In the genomic region with DNA sequence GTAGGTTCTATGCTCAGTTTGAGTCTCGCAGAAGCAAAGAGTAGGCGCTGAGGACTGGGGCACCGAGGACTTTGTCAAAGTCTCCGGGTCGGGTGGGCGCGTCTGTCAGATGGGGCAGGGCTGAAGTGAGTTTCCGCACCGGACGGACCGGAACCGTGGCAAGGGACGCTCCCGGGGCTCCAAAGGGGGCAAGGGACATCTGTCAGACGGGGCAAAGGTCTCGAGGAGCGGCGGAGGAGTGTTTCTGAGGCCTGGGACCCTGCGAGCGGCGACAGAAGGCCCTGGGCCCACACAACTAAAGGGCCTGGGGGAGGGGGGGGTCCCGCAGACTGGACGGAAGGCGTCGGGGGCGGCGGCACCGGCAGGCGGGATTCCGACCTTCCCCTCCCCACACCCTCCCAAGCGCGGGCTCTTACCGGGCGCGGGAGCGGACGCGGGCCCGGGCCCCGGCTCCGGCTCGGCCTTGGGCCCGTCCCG, we compare ENCODE assay signal across 1 cellular context.
TF ChIP-seq lines count a peak whose summit lies in the region.

No MANE protein-coding gene starts in this region.

TF ChIP-seq in HEK293, 187 proteins besides CTCF, POLR2A, EP300 and RAD21 (continued from another document):
- TF ChIP-seq, protein P1, sequence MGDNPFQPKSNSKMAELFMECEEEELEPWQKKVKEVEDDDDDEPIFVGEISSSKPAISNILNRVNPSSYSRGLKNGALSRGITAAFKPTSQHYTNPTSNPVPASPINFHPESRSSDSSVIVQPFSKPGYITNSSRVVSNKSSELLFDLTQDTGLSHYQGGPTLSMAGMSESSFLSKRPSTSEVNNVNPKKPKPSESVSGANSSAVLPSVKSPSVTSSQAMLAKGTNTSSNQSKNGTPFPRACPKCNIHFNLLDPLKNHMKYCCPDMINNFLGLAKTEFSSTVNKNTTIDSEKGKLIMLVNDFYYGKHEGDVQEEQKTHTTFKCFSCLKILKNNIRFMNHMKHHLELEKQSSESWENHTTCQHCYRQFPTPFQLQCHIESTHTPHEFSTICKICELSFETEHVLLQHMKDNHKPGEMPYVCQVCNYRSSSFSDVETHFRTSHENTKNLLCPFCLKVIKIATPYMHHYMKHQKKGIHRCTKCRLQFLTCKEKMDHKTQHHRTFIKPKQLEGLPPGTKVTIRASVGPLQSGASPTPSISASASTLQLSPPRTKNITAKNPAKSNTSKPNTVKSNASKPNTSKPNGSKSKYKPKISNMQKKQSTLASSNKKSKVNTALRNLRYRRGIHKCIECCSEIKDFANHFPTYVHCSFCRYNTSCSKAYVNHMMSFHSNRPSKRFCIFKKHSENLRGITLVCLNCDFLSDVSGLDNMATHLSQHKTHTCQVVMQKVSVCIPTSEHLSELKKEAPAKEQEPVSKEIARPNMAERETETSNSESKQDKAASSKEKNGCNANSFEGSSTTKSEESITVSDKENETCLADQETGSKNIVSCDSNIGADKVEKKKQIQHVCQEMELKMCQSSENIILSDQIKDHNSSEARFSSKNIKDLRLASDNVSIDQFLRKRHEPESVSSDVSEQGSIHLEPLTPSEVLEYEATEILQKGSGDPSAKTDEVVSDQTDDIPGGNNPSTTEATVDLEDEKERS (tag by site-specific recombination; IDR thresholded peaks at IDR 0.05) = no peak
- TF ChIP-seq, protein P2, sequence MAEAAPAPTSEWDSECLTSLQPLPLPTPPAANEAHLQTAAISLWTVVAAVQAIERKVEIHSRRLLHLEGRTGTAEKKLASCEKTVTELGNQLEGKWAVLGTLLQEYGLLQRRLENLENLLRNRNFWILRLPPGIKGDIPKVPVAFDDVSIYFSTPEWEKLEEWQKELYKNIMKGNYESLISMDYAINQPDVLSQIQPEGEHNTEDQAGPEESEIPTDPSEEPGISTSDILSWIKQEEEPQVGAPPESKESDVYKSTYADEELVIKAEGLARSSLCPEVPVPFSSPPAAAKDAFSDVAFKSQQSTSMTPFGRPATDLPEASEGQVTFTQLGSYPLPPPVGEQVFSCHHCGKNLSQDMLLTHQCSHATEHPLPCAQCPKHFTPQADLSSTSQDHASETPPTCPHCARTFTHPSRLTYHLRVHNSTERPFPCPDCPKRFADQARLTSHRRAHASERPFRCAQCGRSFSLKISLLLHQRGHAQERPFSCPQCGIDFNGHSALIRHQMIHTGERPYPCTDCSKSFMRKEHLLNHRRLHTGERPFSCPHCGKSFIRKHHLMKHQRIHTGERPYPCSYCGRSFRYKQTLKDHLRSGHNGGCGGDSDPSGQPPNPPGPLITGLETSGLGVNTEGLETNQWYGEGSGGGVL (tag by site-specific recombination; IDR thresholded peaks at IDR 0.05) = no peak
- no peak for TF ChIP-seq ZNF211 (tag by site-specific recombination; IDR thresholded peaks at IDR 0.05; ENCODE audit: low read depth)
- no peak for TF ChIP-seq HOXA7 (CRISPR knock-in tag; IDR thresholded peaks at IDR 0.05; ENCODE audit: borderline replicate concordance)
- no peak for TF ChIP-seq ZNF292 (tag by site-specific recombination; IDR thresholded peaks at IDR 0.05; ENCODE audit: borderline replicate concordance, low read depth)
- TF ChIP-seq, protein P3, sequence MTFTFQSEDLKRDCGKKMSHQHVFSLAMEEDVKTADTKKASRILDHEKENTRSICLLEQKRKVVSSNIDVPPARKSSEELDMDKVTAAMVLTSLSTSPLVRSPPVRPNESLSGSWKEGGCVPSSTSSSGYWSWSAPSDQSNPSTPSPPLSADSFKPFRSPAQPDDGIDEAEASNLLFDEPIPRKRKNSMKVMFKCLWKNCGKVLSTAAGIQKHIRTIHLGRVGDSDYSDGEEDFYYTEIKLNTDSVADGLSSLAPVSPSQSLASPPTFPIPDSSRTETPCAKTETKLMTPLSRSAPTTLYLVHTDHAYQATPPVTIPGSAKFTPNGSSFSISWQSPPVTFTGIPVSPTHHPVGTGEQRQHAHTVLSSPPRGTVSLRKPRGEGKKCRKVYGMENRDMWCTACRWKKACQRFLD (tag by site-specific recombination; IDR thresholded peaks at IDR 0.05) = no peak
- TF ChIP-seq SALL2 (tag by site-specific recombination; IDR thresholded peaks at IDR 0.05; ENCODE audit: borderline replicate concordance) = no peak
- no peak for TF ChIP-seq ZNF350 (tag by site-specific recombination; IDR thresholded peaks at IDR 0.05)
- TF ChIP-seq, protein P4, sequence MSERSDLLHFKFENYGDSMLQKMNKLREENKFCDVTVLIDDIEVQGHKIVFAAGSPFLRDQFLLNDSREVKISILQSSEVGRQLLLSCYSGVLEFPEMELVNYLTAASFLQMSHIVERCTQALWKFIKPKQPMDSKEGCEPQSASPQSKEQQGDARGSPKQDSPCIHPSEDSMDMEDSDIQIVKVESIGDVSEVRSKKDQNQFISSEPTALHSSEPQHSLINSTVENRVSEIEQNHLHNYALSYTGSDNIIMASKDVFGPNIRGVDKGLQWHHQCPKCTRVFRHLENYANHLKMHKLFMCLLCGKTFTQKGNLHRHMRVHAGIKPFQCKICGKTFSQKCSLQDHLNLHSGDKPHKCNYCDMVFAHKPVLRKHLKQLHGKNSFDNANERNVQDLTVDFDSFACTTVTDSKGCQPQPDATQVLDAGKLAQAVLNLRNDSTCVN (tag by site-specific recombination; optimal IDR thresholded peaks at IDR 0.05) = peak; percentile 50
- no peak for TF ChIP-seq ZNF561 (tag by site-specific recombination; IDR thresholded peaks at IDR 0.05; ENCODE audit: borderline replicate concordance)
- TF ChIP-seq, protein P5, sequence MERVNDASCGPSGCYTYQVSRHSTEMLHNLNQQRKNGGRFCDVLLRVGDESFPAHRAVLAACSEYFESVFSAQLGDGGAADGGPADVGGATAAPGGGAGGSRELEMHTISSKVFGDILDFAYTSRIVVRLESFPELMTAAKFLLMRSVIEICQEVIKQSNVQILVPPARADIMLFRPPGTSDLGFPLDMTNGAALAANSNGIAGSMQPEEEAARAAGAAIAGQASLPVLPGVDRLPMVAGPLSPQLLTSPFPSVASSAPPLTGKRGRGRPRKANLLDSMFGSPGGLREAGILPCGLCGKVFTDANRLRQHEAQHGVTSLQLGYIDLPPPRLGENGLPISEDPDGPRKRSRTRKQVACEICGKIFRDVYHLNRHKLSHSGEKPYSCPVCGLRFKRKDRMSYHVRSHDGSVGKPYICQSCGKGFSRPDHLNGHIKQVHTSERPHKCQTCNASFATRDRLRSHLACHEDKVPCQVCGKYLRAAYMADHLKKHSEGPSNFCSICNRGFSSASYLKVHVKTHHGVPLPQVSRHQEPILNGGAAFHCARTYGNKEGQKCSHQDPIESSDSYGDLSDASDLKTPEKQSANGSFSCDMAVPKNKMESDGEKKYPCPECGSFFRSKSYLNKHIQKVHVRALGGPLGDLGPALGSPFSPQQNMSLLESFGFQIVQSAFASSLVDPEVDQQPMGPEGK (tag by site-specific recombination; IDR thresholded peaks at IDR 0.05) = 0 out of 2 replicates have a peak, but pooled peaks have one; percentile 32
- TF ChIP-seq, protein P6, sequence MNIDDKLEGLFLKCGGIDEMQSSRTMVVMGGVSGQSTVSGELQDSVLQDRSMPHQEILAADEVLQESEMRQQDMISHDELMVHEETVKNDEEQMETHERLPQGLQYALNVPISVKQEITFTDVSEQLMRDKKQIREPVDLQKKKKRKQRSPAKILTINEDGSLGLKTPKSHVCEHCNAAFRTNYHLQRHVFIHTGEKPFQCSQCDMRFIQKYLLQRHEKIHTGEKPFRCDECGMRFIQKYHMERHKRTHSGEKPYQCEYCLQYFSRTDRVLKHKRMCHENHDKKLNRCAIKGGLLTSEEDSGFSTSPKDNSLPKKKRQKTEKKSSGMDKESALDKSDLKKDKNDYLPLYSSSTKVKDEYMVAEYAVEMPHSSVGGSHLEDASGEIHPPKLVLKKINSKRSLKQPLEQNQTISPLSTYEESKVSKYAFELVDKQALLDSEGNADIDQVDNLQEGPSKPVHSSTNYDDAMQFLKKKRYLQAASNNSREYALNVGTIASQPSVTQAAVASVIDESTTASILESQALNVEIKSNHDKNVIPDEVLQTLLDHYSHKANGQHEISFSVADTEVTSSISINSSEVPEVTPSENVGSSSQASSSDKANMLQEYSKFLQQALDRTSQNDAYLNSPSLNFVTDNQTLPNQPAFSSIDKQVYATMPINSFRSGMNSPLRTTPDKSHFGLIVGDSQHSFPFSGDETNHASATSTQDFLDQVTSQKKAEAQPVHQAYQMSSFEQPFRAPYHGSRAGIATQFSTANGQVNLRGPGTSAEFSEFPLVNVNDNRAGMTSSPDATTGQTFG (tag by site-specific recombination; IDR thresholded peaks at IDR 0.05; ENCODE audit: borderline replicate concordance) = no peak
- TF ChIP-seq ZNF394 (tag by site-specific recombination; IDR thresholded peaks at IDR 0.05; ENCODE audit: borderline replicate concordance) = no peak
- no peak for TF ChIP-seq KLF1 (tag by site-specific recombination; IDR thresholded peaks at IDR 0.05)
- no peak for TF ChIP-seq REPIN1 (tag by site-specific recombination; IDR thresholded peaks at IDR 0.05; ENCODE audit: low read depth)
- TF ChIP-seq, protein P7, sequence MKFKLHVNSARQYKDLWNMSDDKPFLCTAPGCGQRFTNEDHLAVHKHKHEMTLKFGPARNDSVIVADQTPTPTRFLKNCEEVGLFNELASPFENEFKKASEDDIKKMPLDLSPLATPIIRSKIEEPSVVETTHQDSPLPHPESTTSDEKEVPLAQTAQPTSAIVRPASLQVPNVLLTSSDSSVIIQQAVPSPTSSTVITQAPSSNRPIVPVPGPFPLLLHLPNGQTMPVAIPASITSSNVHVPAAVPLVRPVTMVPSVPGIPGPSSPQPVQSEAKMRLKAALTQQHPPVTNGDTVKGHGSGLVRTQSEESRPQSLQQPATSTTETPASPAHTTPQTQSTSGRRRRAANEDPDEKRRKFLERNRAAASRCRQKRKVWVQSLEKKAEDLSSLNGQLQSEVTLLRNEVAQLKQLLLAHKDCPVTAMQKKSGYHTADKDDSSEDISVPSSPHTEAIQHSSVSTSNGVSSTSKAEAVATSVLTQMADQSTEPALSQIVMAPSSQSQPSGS (tag by site-specific recombination; IDR thresholded peaks at IDR 0.05; ENCODE audit: low read depth) = no peak
- TF ChIP-seq ZFP37 (tag by site-specific recombination; IDR thresholded peaks at IDR 0.05) = no peak
- TF ChIP-seq ZNF121 (tag by site-specific recombination; IDR thresholded peaks at IDR 0.05) = no peak
- no peak for TF ChIP-seq ZNF112 (tag by site-specific recombination; IDR thresholded peaks at IDR 0.05)
- no peak for TF ChIP-seq ZNF302 (tag by site-specific recombination; IDR thresholded peaks at IDR 0.05; ENCODE audit: low read depth)
- no peak for TF ChIP-seq ZNF677 (tag by site-specific recombination; IDR thresholded peaks at IDR 0.05)
- TF ChIP-seq ZNF629 (tag by site-specific recombination; IDR thresholded peaks at IDR 0.05) = no peak
- no peak for TF ChIP-seq ZNF274 (IDR thresholded peaks at IDR 0.05; ENCODE audit: low read length)
- no peak for TF ChIP-seq ZNF274 (tag by site-specific recombination; IDR thresholded peaks at IDR 0.05; ENCODE audit: borderline replicate concordance)
- no peak for TF ChIP-seq ZNF610 (tag by site-specific recombination; IDR thresholded peaks at IDR 0.05; ENCODE audit: borderline replicate concordance)
- TF ChIP-seq, protein P8, sequence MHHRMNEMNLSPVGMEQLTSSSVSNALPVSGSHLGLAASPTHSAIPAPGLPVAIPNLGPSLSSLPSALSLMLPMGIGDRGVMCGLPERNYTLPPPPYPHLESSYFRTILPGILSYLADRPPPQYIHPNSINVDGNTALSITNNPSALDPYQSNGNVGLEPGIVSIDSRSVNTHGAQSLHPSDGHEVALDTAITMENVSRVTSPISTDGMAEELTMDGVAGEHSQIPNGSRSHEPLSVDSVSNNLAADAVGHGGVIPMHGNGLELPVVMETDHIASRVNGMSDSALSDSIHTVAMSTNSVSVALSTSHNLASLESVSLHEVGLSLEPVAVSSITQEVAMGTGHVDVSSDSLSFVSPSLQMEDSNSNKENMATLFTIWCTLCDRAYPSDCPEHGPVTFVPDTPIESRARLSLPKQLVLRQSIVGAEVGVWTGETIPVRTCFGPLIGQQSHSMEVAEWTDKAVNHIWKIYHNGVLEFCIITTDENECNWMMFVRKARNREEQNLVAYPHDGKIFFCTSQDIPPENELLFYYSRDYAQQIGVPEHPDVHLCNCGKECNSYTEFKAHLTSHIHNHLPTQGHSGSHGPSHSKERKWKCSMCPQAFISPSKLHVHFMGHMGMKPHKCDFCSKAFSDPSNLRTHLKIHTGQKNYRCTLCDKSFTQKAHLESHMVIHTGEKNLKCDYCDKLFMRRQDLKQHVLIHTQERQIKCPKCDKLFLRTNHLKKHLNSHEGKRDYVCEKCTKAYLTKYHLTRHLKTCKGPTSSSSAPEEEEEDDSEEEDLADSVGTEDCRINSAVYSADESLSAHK (tag by site-specific recombination; IDR thresholded peaks at IDR 0.05) = no peak
- TF ChIP-seq ZFHX2 (tag by site-specific recombination; conservative IDR thresholded peaks at IDR 0.05) = peak; percentile 73
- TF ChIP-seq, protein P9, sequence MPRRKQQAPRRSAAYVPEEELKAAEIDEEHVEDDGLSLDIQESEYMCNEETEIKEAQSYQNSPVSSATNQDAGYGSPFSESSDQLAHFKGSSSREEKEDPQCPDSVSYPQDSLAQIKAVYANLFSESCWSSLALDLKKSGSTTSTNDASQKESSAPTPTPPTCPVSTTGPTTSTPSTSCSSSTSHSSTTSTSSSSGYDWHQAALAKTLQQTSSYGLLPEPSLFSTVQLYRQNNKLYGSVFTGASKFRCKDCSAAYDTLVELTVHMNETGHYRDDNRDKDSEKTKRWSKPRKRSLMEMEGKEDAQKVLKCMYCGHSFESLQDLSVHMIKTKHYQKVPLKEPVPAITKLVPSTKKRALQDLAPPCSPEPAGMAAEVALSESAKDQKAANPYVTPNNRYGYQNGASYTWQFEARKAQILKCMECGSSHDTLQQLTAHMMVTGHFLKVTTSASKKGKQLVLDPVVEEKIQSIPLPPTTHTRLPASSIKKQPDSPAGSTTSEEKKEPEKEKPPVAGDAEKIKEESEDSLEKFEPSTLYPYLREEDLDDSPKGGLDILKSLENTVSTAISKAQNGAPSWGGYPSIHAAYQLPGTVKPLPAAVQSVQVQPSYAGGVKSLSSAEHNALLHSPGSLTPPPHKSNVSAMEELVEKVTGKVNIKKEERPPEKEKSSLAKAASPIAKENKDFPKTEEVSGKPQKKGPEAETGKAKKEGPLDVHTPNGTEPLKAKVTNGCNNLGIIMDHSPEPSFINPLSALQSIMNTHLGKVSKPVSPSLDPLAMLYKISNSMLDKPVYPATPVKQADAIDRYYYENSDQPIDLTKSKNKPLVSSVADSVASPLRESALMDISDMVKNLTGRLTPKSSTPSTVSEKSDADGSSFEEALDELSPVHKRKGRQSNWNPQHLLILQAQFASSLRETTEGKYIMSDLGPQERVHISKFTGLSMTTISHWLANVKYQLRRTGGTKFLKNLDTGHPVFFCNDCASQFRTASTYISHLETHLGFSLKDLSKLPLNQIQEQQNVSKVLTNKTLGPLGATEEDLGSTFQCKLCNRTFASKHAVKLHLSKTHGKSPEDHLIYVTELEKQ (tag by site-specific recombination; IDR thresholded peaks at IDR 0.05; ENCODE audit: borderline replicate concordance) = no peak
TF ChIP-seq in HEK293: peak in this region for 16.
